16 cellular contexts compared by ENCODE assay signal in the genomic region with DNA sequence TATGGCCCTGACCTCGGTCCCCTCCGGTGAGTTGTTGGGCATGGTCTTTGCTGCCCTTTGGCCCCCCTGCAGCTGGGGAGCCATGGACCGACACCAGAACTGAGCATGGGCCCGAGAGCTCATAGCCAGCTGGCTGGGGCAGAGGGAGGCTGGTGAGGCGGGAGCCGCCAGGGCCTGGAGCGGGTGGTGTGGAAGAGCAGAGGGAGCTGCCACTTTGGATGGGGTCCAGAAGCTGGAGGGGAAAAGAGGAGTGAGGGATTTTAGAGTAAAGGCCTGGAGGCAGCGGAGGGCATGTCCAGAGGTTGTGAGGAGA.
"Had no signal": no experiment of that assay in that cellular context is flagged by ENCODE, and none has a peak within 500 bp of the region (broad histone marks: within the 10 kb centered on the region; RNA-seq: fewer than 3 reads in every experiment).

No MANE protein-coding gene starts in this region.

- H3K4me3 Mint-ChIP-seq: naive thymus-derived CD8-positive, alpha-beta T cell had no signal

- H3K9me3 Mint-ChIP-seq: naive thymus-derived CD8-positive, alpha-beta T cell had no signal

- H2AFZ ChIP-seq: hepatocyte had no signal

- H3K4me3 ChIP-seq: dorsolateral prefrontal cortex, hepatocyte, mucosa of descending colon, smooth muscle cell, stomach, thoracic aorta, transverse colon had no signal

- H3K27me3 ChIP-seq: dorsolateral prefrontal cortex, hepatocyte, stomach, transverse colon had no signal

- H3K27ac ChIP-seq: hepatocyte, stomach, thoracic aorta, transverse colon had no signal

- ATAC-seq: naive thymus-derived CD8-positive, alpha-beta T cell had no signal

- H3K79me2 ChIP-seq: hepatocyte had no signal

- FAIRE-seq: frontal cortex had no signal

- H3K27me3 Mint-ChIP-seq: naive thymus-derived CD8-positive, alpha-beta T cell had no signal

- H3K9me3 ChIP-seq: mucosa of descending colon, stomach, thoracic aorta, transverse colon had no signal

- H3K4me2 ChIP-seq: hepatocyte, smooth muscle cell had no signal

- DNase-seq: cortex of kidney; effector CD8-positive, alpha-beta T cell; kidney glomerular epithelial cell; mammary epithelial cell; mucosa of descending colon; naive thymus-derived CD8-positive, alpha-beta T cell; right cardiac atrium; stimulated activated CD4-positive, alpha-beta T cell treated with anti-CD3 and anti-CD28 coated beads, Interleukin-4, amount 100 ng/mL, for 1 hour; stimulated activated naive CD4-positive, alpha-beta T cell; stomach; transverse colon had no signal
